12 cellular contexts compared by ENCODE assay signal in genomic region chr1:19413999-19414398, GRCh38.
DNase-seq lines count a peak whose midpoint lies in the region; ATAC-seq lines count a peak whose summit lies in the region.
"Had no signal": no experiment of that assay in that cellular context is flagged by ENCODE, and none has a peak within 500 bp of the region (broad histone marks: within the 10 kb centered on the region; RNA-seq: fewer than 3 reads in every experiment).

No MANE protein-coding gene starts in this region.

- H3K36me3 Mint-ChIP-seq in naive thymus-derived CD8-positive, alpha-beta T cell: peaks cover 6 to 86% (median 12%) of the 10 kb centered on the region in 3 donors

- H3K9me3 ChIP-seq in duodenal mucosa (ENCODE audit: control insufficient read depth in 1 of 2, low read length in 2 of 2): no peaks in the 10 kb centered on the region
- H3K9me3 ChIP-seq: HAP-1, ovary had no signal

- peak overlapping the region in 1 of 10 donors; percentile 58 for H3K4me3 Mint-ChIP-seq in naive thymus-derived CD8-positive, alpha-beta T cell

- H3K27me3 ChIP-seq in duodenal mucosa (ENCODE audit: control insufficient read depth in 1 of 2, insufficient read depth in 2 of 2, low read length in 2 of 2): no peaks in the 10 kb centered on the region
- H3K27me3 ChIP-seq: ovary had no signal

- ATAC-seq in naive thymus-derived CD8-positive, alpha-beta T cell: no peak
- ATAC-seq: SK-N-SH treated with all-trans-retinoic acid at 6 μM for 48 hours had no signal

- peak overlapping the region; percentile 6 to 76 (median 57) for H3K27ac Mint-ChIP-seq in naive thymus-derived CD8-positive, alpha-beta T cell

- peaks cover 7 to 23% of the 10 kb centered on the region in 2 donors for H3K4me1 ChIP-seq in duodenal mucosa (ENCODE audit: control insufficient read depth in 1 of 2, insufficient read depth in 2 of 2, low read length in 2 of 2)
- H3K4me1 ChIP-seq: HAP-1 had no signal

- H3K36me3 ChIP-seq in duodenal mucosa (ENCODE audit: control insufficient read depth in 1 of 2, insufficient read depth in 2 of 2, low read length in 2 of 2): peaks cover 6 to 39% of the 10 kb centered on the region in 2 donors
- H3K36me3 ChIP-seq: ovary had no signal

- H3K27ac ChIP-seq in duodenal mucosa (ENCODE audit: low read depth, low read length) (peak overlapping the region; percentile 27), temporal lobe (ENCODE audit: low read depth, low read length) (peak overlapping the region; percentile 81)
- H3K27ac ChIP-seq: 22Rv1 had no signal

- peaks cover 44 to 95% (median 90%) of the 10 kb centered on the region in 4 donors for H3K4me1 Mint-ChIP-seq in naive thymus-derived CD8-positive, alpha-beta T cell

- DNase-seq in DMS53 (lab: John Stamatoyannopoulos, UW) (peak; percentile 50), DMS53 treated with DMSO at 0.1 percent for 48 hours (lab: John Stamatoyannopoulos, UW; ENCODE audit: unreplicated experiment) (no peak), SIG-M5 treated with dmso at 0.1 percent for 504 hours (lab: John Stamatoyannopoulos, UW; ENCODE audit: unreplicated experiment) (no peak), occipital lobe (lab: John Stamatoyannopoulos, UW) (no peak), GM03348 (ENCODE audit: low spot score) (no peak)
- DNase-seq in naive thymus-derived CD8-positive, alpha-beta T cell: no peak

- H3K4me3 ChIP-seq in duodenal mucosa (ENCODE audit: low read depth in 1 of 2, low read length in 2 of 2): no peak overlapping the region
- H3K4me3 ChIP-seq: HAP-1, ovary had no signal

- no peaks in the 10 kb centered on the region for H3K27me3 Mint-ChIP-seq in naive thymus-derived CD8-positive, alpha-beta T cell

- no peaks in the 10 kb centered on the region for H3K9me3 Mint-ChIP-seq in naive thymus-derived CD8-positive, alpha-beta T cell

- H3K9ac ChIP-seq in duodenal mucosa (ENCODE audit: low read depth in 1 of 2, low read length in 2 of 2): no peak overlapping the region

- POLR2A ChIA-PET in naive thymus-derived CD8-positive, alpha-beta T cell (lab: Charles Lee): no interaction called here
